Comparison of ENCODE assay signal across 7 cellular contexts in the genomic region with DNA sequence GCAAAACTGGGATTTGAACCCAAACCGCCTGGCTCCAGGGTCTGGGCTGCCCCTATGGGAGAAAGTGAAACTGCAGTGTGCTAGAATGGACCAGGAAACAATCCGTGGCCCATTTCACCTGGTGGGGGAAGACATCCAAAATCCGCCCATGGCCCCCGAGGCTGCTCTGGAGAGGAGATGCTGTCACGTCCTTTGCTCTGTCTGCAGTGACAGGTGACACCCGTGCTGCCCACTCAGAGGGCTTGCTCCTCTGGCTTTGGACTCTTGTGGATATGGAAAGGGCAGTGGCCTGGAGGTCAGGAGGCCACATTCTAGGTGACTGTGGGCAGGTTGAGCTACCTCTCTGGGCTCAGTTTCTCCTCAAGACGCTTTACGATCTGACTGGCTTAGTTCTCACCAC.
"Had no signal": no experiment of that assay in that cellular context is flagged by ENCODE, and none has a peak within 500 bp of the region (broad histone marks: within the 10 kb centered on the region; RNA-seq: fewer than 3 reads in every experiment).

No MANE protein-coding gene starts in this region.

- DNase-seq: GM23248, GOT3, H9, HCEC 1CT, KBM-7 had no signal

- H3K4me3 ChIP-seq: GM23248 had no signal

- H2AFZ ChIP-seq: GM23248 had no signal

- H3K27ac ChIP-seq: GM23248 had no signal

- FAIRE-seq: H54, HTR-8/SVneo had no signal

- H3K9ac ChIP-seq: GM23248 had no signal
